Comparison of ENCODE assay signal across 8 cellular contexts in the genomic region with DNA sequence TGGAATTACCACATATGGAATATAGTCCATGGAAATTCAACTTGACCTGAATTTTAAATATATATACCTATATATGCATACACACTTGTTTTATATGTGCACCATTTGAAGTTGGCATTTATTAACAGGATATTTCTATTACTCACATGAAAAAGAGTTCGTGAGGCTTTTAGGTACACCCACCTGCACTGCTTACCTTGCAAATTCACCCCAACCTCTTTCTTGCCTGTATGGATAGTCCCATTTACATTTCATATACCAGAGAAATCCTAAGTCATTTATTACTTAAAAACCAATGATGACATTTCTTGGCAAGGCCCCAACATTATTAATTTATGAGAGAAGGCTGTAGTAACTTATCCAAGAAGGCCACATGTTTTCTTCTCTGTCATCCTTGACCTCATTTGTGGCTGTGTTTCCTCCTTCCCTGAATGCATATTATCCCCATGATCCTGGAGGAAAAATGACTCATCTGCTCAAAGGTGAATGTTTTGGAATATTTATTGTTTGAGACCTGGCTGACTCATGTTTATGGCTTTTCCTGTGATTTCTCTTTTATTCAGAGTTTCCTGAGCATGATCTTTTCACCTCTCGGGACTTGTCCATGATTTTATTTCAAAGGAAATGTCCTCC.
A peak's percentile ranks its signal among the peaks of the same experiment; 100 is the strongest.
DNase-seq lines count a peak whose midpoint lies in the region; ATAC-seq and TF ChIP-seq lines count a peak whose summit lies in the region.
"Had no signal": no experiment of that assay in that cellular context is flagged by ENCODE, and none has a peak within 500 bp of the region (broad histone marks: within the 10 kb centered on the region; RNA-seq: fewer than 3 reads in every experiment).

No MANE protein-coding gene starts in this region.

- H3K4me1 ChIP-seq in subcutaneous abdominal adipose tissue (ENCODE audit: control insufficient read depth in 5 of 5, insufficient read depth in 5 of 5, low read length in 5 of 5) = peaks cover 0 to 33% (median 2%) of the 10 kb centered on the region in 5 donors
- no peaks in the 10 kb centered on the region for H3K4me1 ChIP-seq in upper lobe of right lung

- no peak for TF ChIP-seq CTCF in HFF-Myc (IDR thresholded peaks at IDR 0.05; ENCODE audit: low read depth, low read length, missing control alignments)
- TF ChIP-seq CTCF in upper lobe of right lung (IDR thresholded peaks at IDR 0.05) = no peak

- DNase-seq in HFF-Myc (ENCODE audit: extremely low read depth, low read depth) (peak; percentile 92), SW480 (ENCODE audit: low spot score) (peak; percentile 81), glomerular endothelial cell (ENCODE audit: extremely low read depth, low read depth, low spot score) (peak; percentile 99), upper lobe of right lung (no peak), MV-4-11 (lab: John Stamatoyannopoulos, UW) (no peak)
- DNase-seq: anterior cingulate cortex had no signal

- no peak overlapping the region for H3K4me3 ChIP-seq in HFF-Myc (replicated peaks; ENCODE audit: low read depth, low read length)
- H3K4me3 ChIP-seq in subcutaneous abdominal adipose tissue (ENCODE audit: low read depth in 1 of 5, low read length in 5 of 5) = no peak overlapping the region
- no peak overlapping the region for H3K4me3 ChIP-seq in upper lobe of right lung

- ATAC-seq in upper lobe of right lung (no peak), GM18907 (IDR thresholded peaks at IDR 0.05; ENCODE audit: unreplicated experiment) (no peak)

- H3K27ac ChIP-seq in subcutaneous abdominal adipose tissue (ENCODE audit: low read depth, low read length) (peak overlapping the region; percentile 75), upper lobe of right lung (no peak overlapping the region)

- no peaks in the 10 kb centered on the region for H3K27me3 ChIP-seq in subcutaneous abdominal adipose tissue (ENCODE audit: control insufficient read depth in 5 of 5, insufficient read depth in 4 of 5, low read length in 5 of 5)
- H3K27me3 ChIP-seq in upper lobe of right lung = no peaks in the 10 kb centered on the region

- intact Hi-C loops in upper lobe of right lung (cut with DNase I) = no loop called here

- H3K36me3 ChIP-seq in subcutaneous abdominal adipose tissue (ENCODE audit: control insufficient read depth in 5 of 5, insufficient read depth in 5 of 5, low read length in 5 of 5) (no peaks in the 10 kb centered on the region), upper lobe of right lung (no peaks in the 10 kb centered on the region)

- H3K9me3 ChIP-seq in subcutaneous abdominal adipose tissue (ENCODE audit: control insufficient read depth in 5 of 5, low read length in 5 of 5) (no peaks in the 10 kb centered on the region), upper lobe of right lung (no peaks in the 10 kb centered on the region)

- no peak overlapping the region for H3K9ac ChIP-seq in subcutaneous abdominal adipose tissue (ENCODE audit: low read length in 5 of 5)

Comparison
In these comparisons a context has a peak if more than half of its experiments do, and no peak if none do; other contexts are left out.
1. DNase-seq: peak in HFF-Myc (single experiment), SW480 (single experiment) and glomerular endothelial cell (single experiment); none in upper lobe of right lung (single experiment) and MV-4-11 (single experiment).